Comparison of ENCODE assay signal across 8 cellular contexts in the genomic region with DNA sequence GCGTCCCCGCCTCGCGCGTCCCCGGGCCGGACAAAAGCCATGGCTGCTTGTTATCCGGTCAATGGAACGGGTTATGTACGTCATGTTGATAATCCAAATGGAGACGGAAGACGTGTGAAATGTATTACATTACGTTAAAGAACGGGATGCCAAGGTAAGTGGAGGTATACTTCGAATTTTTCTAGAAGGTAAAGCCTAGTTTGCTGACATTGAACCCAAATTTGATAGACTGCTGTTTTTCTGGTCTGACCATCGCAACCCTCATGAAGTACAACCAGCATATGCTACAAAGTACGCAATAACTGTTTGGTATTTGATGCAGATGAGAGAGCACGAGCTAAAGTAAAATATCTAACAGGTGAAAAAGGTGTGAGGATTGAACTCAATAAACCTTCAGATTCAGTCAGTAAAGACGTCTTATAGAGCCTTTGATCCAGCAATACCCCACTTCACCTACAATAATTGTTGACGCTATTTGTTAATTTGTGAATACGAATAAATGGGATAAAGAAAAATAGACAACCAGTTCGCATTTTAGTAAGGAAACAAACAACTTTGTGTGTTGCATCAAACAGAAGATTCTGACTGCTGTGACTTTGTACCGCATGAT. TPM values are rescaled to one million over a fixed set of nuclear protein-coding genes. Genes with fewer than 3 reads are reported as not detected.
DNase-seq lines count a peak whose midpoint lies in the region; ATAC-seq and TF ChIP-seq lines count a peak whose summit lies in the region.

No MANE protein-coding gene starts in this region.

- DNase-seq in activated T-cell treated with anti-CD3 and anti-CD28 coated beads, Interleukin-2, amount 50 U/mL, for 24 hours, result no peak
- DNase-seq in activated T-cell treated with anti-CD3 and anti-CD28 coated beads for 4 hours, result no peak
- DNase-seq in astrocyte of the spinal cord (ENCODE audit: low read depth, low spot score), result no peak
- DNase-seq in right lobe of liver, result no peak
- no peak for DNase-seq in NCI-H1694 treated with DMSO at 0.1 percent for 48 hours (lab: John Stamatoyannopoulos, UW)
- DNase-seq in AML-193 (lab: John Stamatoyannopoulos, UW), result no peak
- no peak for DNase-seq in NCI-H345 treated with DMSO at 0.1 percent for 48 hours (lab: John Stamatoyannopoulos, UW; ENCODE audit: unreplicated experiment)

- peaks cover 0 to 15% (median 0%) of the 10 kb centered on the region in 4 donors for H3K36me3 ChIP-seq in right lobe of liver
- peaks cover 5% of the 10 kb centered on the region for H3K36me3 ChIP-seq in thymus (ENCODE audit: control insufficient read depth, insufficient read depth)

- no peaks in the 10 kb centered on the region for H3K9me3 ChIP-seq in right lobe of liver
- no peaks in the 10 kb centered on the region for H3K9me3 ChIP-seq in thymus (ENCODE audit: control insufficient read depth)

- H3K4me3 ChIP-seq in astrocyte of the spinal cord (ENCODE audit: low read depth, low read length), result peak overlapping the region; percentile 51
- peak overlapping the region; percentile 59 to 64 (median 64) for H3K4me3 ChIP-seq in right lobe of liver
- peak overlapping the region; percentile 80 for H3K4me3 ChIP-seq in thymus (ENCODE audit: low read length)

- H3K36me3 Mint-ChIP-seq in activated T-cell treated with anti-CD3 and anti-CD28 coated beads, Interleukin-2, amount 50 U/mL, for 24 hours (ENCODE audit: low read depth), result peaks cover 54% of the 10 kb centered on the region

- intact Hi-C loops in right lobe of liver (cut with DNase I), result no loop called here

- no peak for TF ChIP-seq POLR2A in right lobe of liver (IDR thresholded peaks at IDR 0.05)

- H3K27me3 ChIP-seq in right lobe of liver (no peaks in the 10 kb centered on the region), thymus (ENCODE audit: control insufficient read depth, insufficient read depth) (no peaks in the 10 kb centered on the region)

- H3K4me1 Mint-ChIP-seq in activated T-cell treated with anti-CD3 and anti-CD28 coated beads, Interleukin-2, amount 50 U/mL, for 24 hours (ENCODE audit: low read depth), result peaks cover 58% of the 10 kb centered on the region

- H3K27ac Mint-ChIP-seq in activated T-cell treated with anti-CD3 and anti-CD28 coated beads, Interleukin-2, amount 50 U/mL, for 24 hours, result peak overlapping the region; percentile 70

- H3K27ac ChIP-seq in right lobe of liver (peak overlapping the region; percentile 91 to 97 (median 95)), thymus (ENCODE audit: low read depth) (no peak overlapping the region)

- WGBS in right lobe of liver (ENCODE audit: insufficient coverage, low coverage, low lambda C conversion rate, missing lambda C conversion rate), result 7% methylated on average over 23 of the region's 23 CpGs
- WGBS in thymus, result 46% methylated on average over 23 of the region's 23 CpGs

- no peak for ATAC-seq in right lobe of liver

- TF ChIP-seq CTCF in astrocyte of the spinal cord (IDR thresholded peaks at IDR 0.05; ENCODE audit: low read depth, low read length), result no peak
- TF ChIP-seq CTCF in right lobe of liver (IDR thresholded peaks at IDR 0.05), result no peak

- no peaks in the 10 kb centered on the region for H3K9me3 Mint-ChIP-seq in activated T-cell treated with anti-CD3 and anti-CD28 coated beads, Interleukin-2, amount 50 U/mL, for 24 hours

- H3K4me1 ChIP-seq in right lobe of liver (peaks cover 0 to 34% (median 7%) of the 10 kb centered on the region in 4 donors), thymus (ENCODE audit: control insufficient read depth, insufficient read depth, low read length) (peaks cover 27% of the 10 kb centered on the region)

- peak overlapping the region; percentile 78 for H3K4me3 Mint-ChIP-seq in activated T-cell treated with anti-CD3 and anti-CD28 coated beads, Interleukin-2, amount 50 U/mL, for 24 hours

- H3K27me3 Mint-ChIP-seq in activated T-cell treated with anti-CD3 and anti-CD28 coated beads, Interleukin-2, amount 50 U/mL, for 24 hours, result no peaks in the 10 kb centered on the region

- in situ Hi-C loops in astrocyte of the spinal cord (cut with HindIII; ENCODE audit: low sequenced_read_pairs), result no loop called here

RNA-seq across cellular contexts. Expression of a gene that starts 19.8 kb away (rescaled TPM):
- 10 to 100 TPM in 1 of 6 experiments, 1 to 10 TPM in 5; 6.3 to 11.1 (median 8.1) TPM for total RNA-seq in right lobe of liver
- polyA plus RNA-seq in thymus, result 22.4 TPM

RNA-seq across cellular contexts. Expression of a gene that starts 23.7 kb away (rescaled TPM):
- 1 to 10 TPM in 4 of 6 experiments, under 1 TPM in 2; 0.76 to 3.8 (median 1.7) TPM for total RNA-seq in right lobe of liver
- polyA plus RNA-seq in thymus, result 4.9 TPM

RNA-seq across cellular contexts. Expression of a gene that starts 33.5 kb away (rescaled TPM):
- total RNA-seq in right lobe of liver, result 1 to 10 TPM; 4.5 to 8.7 (median 6.8) TPM
- 8.4 TPM for polyA plus RNA-seq in thymus
